ENCODE assay signal across 18 cellular contexts in the genomic region with DNA sequence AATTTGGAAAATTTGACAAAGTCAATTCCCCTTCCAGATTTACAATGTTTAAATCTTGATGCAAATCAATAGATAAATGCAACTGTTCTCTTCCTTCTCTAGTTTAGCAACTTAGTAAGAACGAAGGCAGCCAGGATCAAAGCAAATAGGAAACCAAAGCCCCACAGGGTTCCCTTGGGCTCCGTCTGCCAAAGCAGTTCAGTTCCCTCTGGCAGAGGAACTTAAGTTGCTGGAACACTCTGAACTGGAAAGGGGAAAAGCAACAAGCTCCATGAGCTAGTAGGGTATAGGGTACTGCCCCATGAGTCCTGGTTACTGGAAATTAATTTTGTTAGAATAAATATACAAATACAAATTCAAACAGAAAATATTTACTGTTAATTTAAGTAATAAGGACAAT.
DNase-seq lines count a peak whose midpoint lies in the region; ATAC-seq and TF ChIP-seq lines count a peak whose summit lies in the region.
"Had no signal": no experiment of that assay in that cellular context is flagged by ENCODE, and none has a peak within 500 bp of the region (broad histone marks: within the 10 kb centered on the region; RNA-seq: fewer than 3 reads in every experiment).

No MANE protein-coding gene starts in this region.

- DNase-seq in Ammon's horn (ENCODE audit: low spot score) (peak; percentile 51), GM23338 (ENCODE audit: low spot score) (no peak), right cardiac atrium (peak in 1 of 3 donors; percentile 64), HUDEP-2 (lab: John Stamatoyannopoulos, UW; ENCODE audit: unreplicated experiment in 76 of 76) (no peak), transverse colon (no peak)
- DNase-seq: CD4-positive, alpha-beta T cell; DMS53; HCEC 1CT; NCI-H1105 treated with DMSO at 0.1 percent for 48 hours; NCI-H1694 treated with DMSO at 0.1 percent for 48 hours; NCI-H226; NCI-H524 treated with DMSO at 0.1 percent for 48 hours; NK-92 treated with Interleukin-12 subunit alpha and Interleukin-12 subunit beta, amount 100 ng/mL, for 24 hours; OCI-M1; RPMI8226; SJCRH30 had no signal

- no peaks in the 10 kb centered on the region for H3K36me3 Mint-ChIP-seq in GM23338 (ENCODE audit: low read depth)

- no peak overlapping the region for H3K27ac Mint-ChIP-seq in GM23338
- H3K27ac Mint-ChIP-seq: CD4-positive, alpha-beta T cell had no signal

- H3K9me3 ChIP-seq in right cardiac atrium (ENCODE audit: control insufficient read depth, low read length) (no peaks in the 10 kb centered on the region), skeletal muscle tissue (ENCODE audit: control insufficient read depth in 3 of 3, low read length in 3 of 3) (no peaks in the 10 kb centered on the region), transverse colon (no peaks in the 10 kb centered on the region)
- H3K9me3 ChIP-seq: SJCRH30 had no signal

- TF ChIP-seq CTCF in GM23338 (conservative IDR thresholded peaks at IDR 0.05; ENCODE audit: low read depth in 2 of 2) (no peak), transverse colon (IDR thresholded peaks at IDR 0.05) (no peak)

- WGBS in right cardiac atrium, result 23% methylated on average over 2 of the region's 2 CpGs
- WGBS in transverse colon (ENCODE audit: low coverage in 1 of 2), 2 donors, result 67 to 72% methylated on average over 2 of the region's 2 CpGs

- no peak overlapping the region for H3K9ac ChIP-seq in skeletal muscle tissue (ENCODE audit: low read depth in 1 of 3, low read length in 3 of 3)

- H3K4me2 ChIP-seq in GM23338, result no peak overlapping the region

- peaks cover 2% of the 10 kb centered on the region for H3K27me3 Mint-ChIP-seq in GM23338 (ENCODE audit: insufficient read depth, low read depth, poor library complexity)
- H3K27me3 Mint-ChIP-seq: CD4-positive, alpha-beta T cell had no signal

- H3K27ac ChIP-seq in GM23338 (ENCODE audit: low read depth) (no peak overlapping the region), right cardiac atrium (ENCODE audit: low read length) (peak overlapping the region; percentile 78), skeletal muscle tissue (ENCODE audit: low read depth, low read length) (peak overlapping the region; percentile 41), transverse colon (no peak overlapping the region)
- H3K27ac ChIP-seq: SJCRH30 had no signal

- no peak for TF ChIP-seq EP300 in transverse colon (IDR thresholded peaks at IDR 0.05; ENCODE audit: low read depth)

- no peaks in the 10 kb centered on the region for H3K4me1 Mint-ChIP-seq in GM23338

- peak; percentile 23; the same call in 1 of the 3 replicates for ATAC-seq in GM23338
- peak; percentile 65 to 78 for ATAC-seq in right cardiac atrium
- ATAC-seq in GM19035 (IDR thresholded peaks at IDR 0.05; ENCODE audit: unreplicated experiment), result no peak

- H3K4me3 ChIP-seq in GM23338 (no peak overlapping the region), right cardiac atrium (ENCODE audit: low read length) (no peak overlapping the region), skeletal muscle tissue (ENCODE audit: low read length in 3 of 3) (no peak overlapping the region), transverse colon (no peak overlapping the region)
- H3K4me3 ChIP-seq: SJCRH30 had no signal

- H2AFZ ChIP-seq in GM23338, result no peak overlapping the region

- H3K27me3 ChIP-seq in GM23338 (ENCODE audit: insufficient read depth), result no peaks in the 10 kb centered on the region
- H3K27me3 ChIP-seq in right cardiac atrium (ENCODE audit: control insufficient read depth, insufficient read depth), result no peaks in the 10 kb centered on the region
- no peaks in the 10 kb centered on the region for H3K27me3 ChIP-seq in skeletal muscle tissue (ENCODE audit: control insufficient read depth in 3 of 3, insufficient read depth in 3 of 3, low read length in 3 of 3)
- H3K27me3 ChIP-seq in transverse colon, result no peaks in the 10 kb centered on the region
- H3K27me3 ChIP-seq: SJCRH30 had no signal

- intact Hi-C loops in right cardiac atrium (cut with DNase I) (loop anchor here in 1 of 4 donors (10.0 kb wide), 1 partner anchor 63 kb away; no protein-coding TSS in a partner anchor), transverse colon (cut with DNase I; ENCODE audit: low total_unique reads) (no loop called here)

- H3K36me3 ChIP-seq in GM23338 (ENCODE audit: insufficient read depth) (no peaks in the 10 kb centered on the region), skeletal muscle tissue (ENCODE audit: control insufficient read depth in 3 of 3, insufficient read depth in 3 of 3, low read length in 3 of 3) (no peaks in the 10 kb centered on the region), transverse colon (no peaks in the 10 kb centered on the region)
- H3K36me3 ChIP-seq: SJCRH30 had no signal

- no peaks in the 10 kb centered on the region for H3K9me2 ChIP-seq in GM23338 (ENCODE audit: insufficient read depth)

- TF ChIP-seq POLR2A in transverse colon (IDR thresholded peaks at IDR 0.05), result no peak

- H3K4me1 ChIP-seq in GM23338 (ENCODE audit: insufficient read depth) (no peaks in the 10 kb centered on the region), right cardiac atrium (ENCODE audit: control insufficient read depth, insufficient read depth, low read length) (peaks cover 9% of the 10 kb centered on the region), skeletal muscle tissue (ENCODE audit: control insufficient read depth in 3 of 3, insufficient read depth in 3 of 3, low read length in 3 of 3) (peaks cover 32 to 49% (median 37%) of the 10 kb centered on the region in 3 donors), transverse colon (no peaks in the 10 kb centered on the region)

- H3K79me2 ChIP-seq in GM23338 (replicated peaks; ENCODE audit: insufficient read depth), result 0 out of 2 replicates have a peak, but pooled peaks cover 8% of the 10 kb centered on the region

- no peak overlapping the region for H3K4me3 Mint-ChIP-seq in GM23338
- H3K4me3 Mint-ChIP-seq: CD4-positive, alpha-beta T cell had no signal

- in situ Hi-C loops in transverse colon (cut with MboI; ENCODE audit: low pct_ligation_motif_present in 1 of 4, low pct_unique_long_range_greater_than_20kb in 1 of 4, low sequenced_read_pairs in 3 of 4), result no loop called here

- peaks cover 4% of the 10 kb centered on the region; the same call in 1 of the 2 replicates for H4K20me1 ChIP-seq in GM23338 (replicated peaks; ENCODE audit: insufficient read depth)

- H3F3A ChIP-seq in GM23338 (replicated peaks; ENCODE audit: low read depth), result no peaks in the 10 kb centered on the region

- H3K9me3 Mint-ChIP-seq in GM23338, result no peaks in the 10 kb centered on the region
- H3K9me3 Mint-ChIP-seq: CD4-positive, alpha-beta T cell had no signal

TF ChIP-seq in GM23338, 12 proteins besides CTCF, POLR2A, EP300 and RAD21:
- no peak for TF ChIP-seq STAT1 (IDR thresholded peaks at IDR 0.05; ENCODE audit: unreplicated experiment)
- no peak for TF ChIP-seq ETS1 (IDR thresholded peaks at IDR 0.05)
- no peak for TF ChIP-seq EZH2 (IDR thresholded peaks at IDR 0.05; ENCODE audit: low read depth, unreplicated experiment)
- TF ChIP-seq ZNF114 (CRISPR knock-in tag; IDR thresholded peaks at IDR 0.05), result no peak
- no peak for TF ChIP-seq JUNB (IDR thresholded peaks at IDR 0.05; ENCODE audit: unreplicated experiment)
- no peak for TF ChIP-seq REST (IDR thresholded peaks at IDR 0.05; ENCODE audit: unreplicated experiment)

Comparison
In these comparisons a context has a peak if more than half of its experiments do, and no peak if none do; other contexts are left out.
1. H3K27ac ChIP-seq: peak in right cardiac atrium (single experiment) and skeletal muscle tissue (single experiment); none in GM23338 (single experiment) and transverse colon (0 of 4).